9 cellular contexts compared by ENCODE assay signal in the genomic region with DNA sequence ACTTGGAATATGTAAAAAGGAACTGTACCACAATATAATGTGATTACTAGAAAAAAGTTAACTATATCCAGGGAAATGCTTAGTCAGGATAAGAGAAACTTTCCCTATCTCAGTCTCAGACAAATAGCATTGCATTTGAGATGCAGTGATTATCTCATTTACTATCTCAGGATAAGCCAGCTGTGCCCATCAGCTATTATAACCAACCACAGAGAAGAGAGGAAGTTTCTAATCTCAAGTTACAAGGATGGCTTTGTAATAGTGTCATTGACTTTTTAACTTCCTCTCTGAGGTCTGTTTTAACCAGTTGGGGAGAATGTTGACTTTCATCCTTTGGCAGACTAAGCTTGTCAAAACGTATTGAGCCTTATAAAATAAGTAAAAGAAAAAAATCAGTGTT. TPM values are rescaled to one million over a fixed set of nuclear protein-coding genes. Genes with fewer than 3 reads are reported as not detected.
DNase-seq lines count a peak whose midpoint lies in the region; ATAC-seq, FAIRE-seq and TF ChIP-seq lines count a peak whose summit lies in the region.
"Had no signal": no experiment of that assay in that cellular context is flagged by ENCODE, and none has a peak within 500 bp of the region (broad histone marks: within the 10 kb centered on the region; RNA-seq: fewer than 3 reads in every experiment).

No MANE protein-coding gene starts in this region.

- ATAC-seq in GM21737 (IDR thresholded peaks at IDR 0.05; ENCODE audit: unreplicated experiment), result peak; percentile 69

- no peak overlapping the region for H3K27ac Mint-ChIP-seq in type B pancreatic cell

- H3K27me3 ChIP-seq in endothelial cell of umbilical vein (ENCODE audit: control insufficient read depth in 2 of 2, insufficient read depth in 2 of 2, low read length in 2 of 2) (no peaks in the 10 kb centered on the region), thyroid gland (no peaks in the 10 kb centered on the region)

- no peaks in the 10 kb centered on the region for H3K9me1 ChIP-seq in endothelial cell of umbilical vein (replicated peaks; ENCODE audit: control insufficient read depth, extremely low read depth, insufficient read depth, low read length)

- H2AFZ ChIP-seq in endothelial cell of umbilical vein (ENCODE audit: low read depth, low read length), result no peak overlapping the region

- H3K79me2 ChIP-seq in endothelial cell of umbilical vein (ENCODE audit: control insufficient read depth, insufficient read depth, low read length), result no peaks in the 10 kb centered on the region

- H3K4me1 Mint-ChIP-seq in type B pancreatic cell (ENCODE audit: unreplicated experiment), result peaks cover 5% of the 10 kb centered on the region

- POLR2A ChIA-PET in endothelial cell of umbilical vein (lab: Charles Lee), result no interaction called here

- H3K27ac ChIP-seq in endothelial cell of umbilical vein (ENCODE audit: insufficient read depth, low read depth, low read length) (no peak overlapping the region), thyroid gland (no peak overlapping the region)
- H3K27ac ChIP-seq: epithelial cell of prostate had no signal

- peaks cover 9% of the 10 kb centered on the region for H3K36me3 Mint-ChIP-seq in type B pancreatic cell

- H3K9me3 ChIP-seq in endothelial cell of umbilical vein (replicated peaks; ENCODE audit: control insufficient read depth, insufficient read depth, low read length) (no peaks in the 10 kb centered on the region), thyroid gland (no peaks in the 10 kb centered on the region)

- no peak for TF ChIP-seq CTCF in GM12865 (IDR thresholded peaks at IDR 0.05; ENCODE audit: insufficient read depth, low read depth, low read length, missing control alignments)
- TF ChIP-seq CTCF in endothelial cell of umbilical vein (IDR thresholded peaks at IDR 0.05; ENCODE audit: extremely low read depth in 1 of 2, insufficient read depth in 1 of 2, low read depth in 1 of 2, low read length in 2 of 2), result no peak
- no peak for TF ChIP-seq CTCF in type B pancreatic cell (conservative IDR thresholded peaks at IDR 0.05)
- no peak for TF ChIP-seq CTCF in thyroid gland (IDR thresholded peaks at IDR 0.05)

- H3K9ac ChIP-seq in endothelial cell of umbilical vein (replicated peaks; ENCODE audit: extremely low read depth, insufficient read depth, low read length), result no peak overlapping the region

- H3K4me2 ChIP-seq in endothelial cell of umbilical vein (ENCODE audit: insufficient read depth, low read length), result no peak overlapping the region

- H3K4me1 ChIP-seq in endothelial cell of umbilical vein (ENCODE audit: control insufficient read depth, extremely low read depth, insufficient read depth, low read length) (peaks cover 3% of the 10 kb centered on the region), thyroid gland (peaks cover 11 to 19% of the 10 kb centered on the region in 2 donors)

- no TSS peak for BruUV-seq in endothelial cell of umbilical vein (replicated peaks; lab: Mats Ljungman, UMichigan)

- CTCF ChIA-PET in endothelial cell of umbilical vein (lab: Charles Lee), result interaction anchor here (1.1 to 1.4 kb wide), 3 partner anchors 9 to 15 kb away, joined by 3 to 4 read pairs (median 3); no protein-coding TSS in a partner anchor

- WGBS in thyroid gland, 2 donors, result 80 to 91% methylated on average over 1 of the region's 1 CpG

- H3K27me3 Mint-ChIP-seq in type B pancreatic cell, result no peaks in the 10 kb centered on the region

- H3K36me3 ChIP-seq in endothelial cell of umbilical vein (ENCODE audit: control insufficient read depth in 2 of 2, extremely low read depth in 1 of 2, insufficient read depth in 2 of 2, low read length in 2 of 2) (peaks cover 0 to 3% of the 10 kb centered on the region in 2 experiments), thyroid gland (no peaks in the 10 kb centered on the region)

- dilution Hi-C loops in endothelial cell of umbilical vein (cut with MboI; ENCODE audit: extremely low pct_ligation_motif_present, low sequenced_read_pairs), result no loop called here

- H3K4me3 ChIP-seq in GM12865 (ENCODE audit: low read depth, low read length) (no peak overlapping the region), endothelial cell of umbilical vein (replicated peaks in 1 of 3; ENCODE audit: insufficient read depth in 1 of 3, low read depth in 1 of 3, low read length in 3 of 3) (no peak overlapping the region), thyroid gland (replicated peaks in 1 of 3) (no peak overlapping the region)

- H3K9me3 Mint-ChIP-seq in type B pancreatic cell, result no peaks in the 10 kb centered on the region

- intact Hi-C loops in endothelial cell of umbilical vein (cut with micrococcal nuclease) (no loop called here), thyroid gland (cut with DNase I) (no loop called here)

- no peaks in the 10 kb centered on the region for H4K20me1 ChIP-seq in endothelial cell of umbilical vein (replicated peaks; ENCODE audit: control insufficient read depth, extremely low read depth, insufficient read depth, low read length)

- DNase-seq in GM12865 (ENCODE audit: low read depth), result peak; percentile 53
- DNase-seq in LHCN-M2 (ENCODE audit: low read depth), result peak; percentile 91
- no peak for DNase-seq in endothelial cell of umbilical vein (ENCODE audit: low read depth, low spot score)
- DNase-seq in cerebellar cortex (ENCODE audit: low spot score), result no peak
- DNase-seq in type B pancreatic cell (ENCODE audit: extremely low spot score, unreplicated experiment), result no peak
- DNase-seq in thyroid gland, result no peak
- no peak for DNase-seq in COR-L47 (lab: John Stamatoyannopoulos, UW)

- peak; percentile 21 for FAIRE-seq in endothelial cell of umbilical vein (lab: Jason Lieb, UNC)

- H3K4me3 Mint-ChIP-seq in type B pancreatic cell, result no peak overlapping the region

- TF ChIP-seq POLR2A in endothelial cell of umbilical vein (IDR thresholded peaks at IDR 0.05; ENCODE audit: low read depth, low read length), result no peak
- TF ChIP-seq POLR2A in thyroid gland (IDR thresholded peaks at IDR 0.05), result no peak

TF ChIP-seq in endothelial cell of umbilical vein, 7 proteins besides CTCF, POLR2A, EP300 and RAD21:
- TF ChIP-seq POLR2AphosphoS5 (IDR thresholded peaks at IDR 0.05; ENCODE audit: insufficient read depth, low read depth, low read length), result no peak
- peak; percentile 50 for TF ChIP-seq GATA2 (IDR thresholded peaks at IDR 0.05; ENCODE audit: insufficient read depth, insufficient read length, low read depth, low read length)
TF ChIP-seq in endothelial cell of umbilical vein: peak in this region for 1.

RNA-seq across cellular contexts. Expression of a gene that starts 56.5 kb away (rescaled TPM):
- 23.0 and 28.3 TPM in 2 replicates for total RNA-seq in LHCN-M2 (2014; rRNA removed)
- polyA plus RNA-seq in LHCN-M2 (2012), result 6.9 TPM
- 16.1 and 20.2 TPM in 2 replicates for total RNA-seq in endothelial cell of umbilical vein
- polyA plus RNA-seq in endothelial cell of umbilical vein, result 3.1 and 6.6 TPM in 2 replicates
- 7.5 and 8.8 TPM in 2 replicates for polyA plus RNA-seq in endothelial cell of umbilical vein (2011; cell fraction: cytosol; rRNA removed)
- 17.1 and 21.3 TPM in 2 replicates for polyA plus RNA-seq in endothelial cell of umbilical vein (2011; cell fraction: nucleus; rRNA removed)
- 10.2 and 12.2 TPM in 2 replicates for polyA plus RNA-seq in endothelial cell of umbilical vein (2012)
- 35.3 and 49.6 TPM in 2 replicates for polyA minus RNA-seq in endothelial cell of umbilical vein
- 11.9 TPM for polyA minus RNA-seq in endothelial cell of umbilical vein (2011; cell fraction: cytosol; rRNA and poly(A)+ RNA removed)
- 31.6 and 43.4 TPM in 2 replicates for polyA minus RNA-seq in endothelial cell of umbilical vein (2011; cell fraction: nucleus; rRNA and poly(A)+ RNA removed)
- total RNA-seq in type B pancreatic cell (ENCODE audit: low replicate concordance), result 9.4 and 11.2 TPM in 2 replicates
- 10 to 100 TPM; 36.9 to 71.3 (median 42.7) TPM for total RNA-seq in thyroid gland

Comparison
In these comparisons a context has a peak if more than half of its experiments do, and no peak if none do; other contexts are left out.
1. DNase-seq: peak in GM12865 (single experiment) and LHCN-M2 (single experiment); none in endothelial cell of umbilical vein (single experiment), cerebellar cortex (single experiment), type B pancreatic cell (single experiment), thyroid gland (0 of 2) and COR-L47 (single experiment).